Comparison of ENCODE assay signal across 26 cellular contexts in genomic region chr5:112386716-112387115, GRCh38.
"Had no signal": no experiment of that assay in that cellular context is flagged by ENCODE, and none has a peak within 500 bp of the region (broad histone marks: within the 10 kb centered on the region; RNA-seq: fewer than 3 reads in every experiment).

No MANE protein-coding gene starts in this region.

- H3K4me1 Mint-ChIP-seq: stimulated activated memory B cell treated with anti-CD40 and anti-IgM and Interleukin-4, amounts not matched to agents 10 μg/mL and 1 μg/mL and 100 μg/mL, for 72 hours had no signal

- H3K4me3 Mint-ChIP-seq: dendritic cell treated with granulocyte-macrophage colony-stimulating factor and Interleukin-4, amounts not matched to agents 40 ng/mL and 50 ng/mL, for 4 days; mesothelial cell of epicardium; naive B cell; natural killer cell treated with Interleukin-12 subunit alpha and Interleukin-12 subunit beta and Interleukin-15 and Interleukin-18, amount 100 ng/mL, for 72 hours; stimulated activated memory B cell treated with anti-CD40 and anti-IgM and Interleukin-4, amounts not matched to agents 10 μg/mL and 1 μg/mL and 100 μg/mL, for 72 hours; type B pancreatic cell had no signal

- H3K27ac ChIP-seq: esophagus muscularis mucosa, foreskin keratinocyte, gastroesophageal sphincter, heart right ventricle, left lung, pancreas, right atrium auricular region, testis, tibial artery had no signal

- H3K4me3 ChIP-seq: esophagus muscularis mucosa, gastroesophageal sphincter, heart right ventricle, left lung, mucosa of descending colon, pancreas, right atrium auricular region, smooth muscle cell, testis, tibial artery had no signal

- H3K4me1 ChIP-seq: gastroesophageal sphincter, left lung, pancreas, testis, tibial artery had no signal

- H3K36me3 ChIP-seq: esophagus muscularis mucosa, gastroesophageal sphincter, heart right ventricle, left lung, pancreas, right atrium auricular region, tibial artery had no signal

- H3K27ac Mint-ChIP-seq: dendritic cell treated with granulocyte-macrophage colony-stimulating factor and Interleukin-4, amounts not matched to agents 40 ng/mL and 50 ng/mL, for 4 days; mesothelial cell of epicardium; naive B cell; natural killer cell treated with Interleukin-12 subunit alpha and Interleukin-12 subunit beta and Interleukin-15 and Interleukin-18, amount 100 ng/mL, for 72 hours; stimulated activated memory B cell treated with anti-CD40 and anti-IgM and Interleukin-4, amounts not matched to agents 10 μg/mL and 1 μg/mL and 100 μg/mL, for 72 hours; type B pancreatic cell had no signal

- ATAC-seq: foreskin keratinocyte; gastroesophageal sphincter; left cardiac atrium; left lung; mucosa of descending colon; natural killer cell treated with Interleukin-12 subunit alpha and Interleukin-12 subunit beta and Interleukin-15 and Interleukin-18, amount 100 ng/mL, for 72 hours; pancreas; sciatic nerve; stimulated activated memory B cell treated with anti-CD40 and anti-IgM and Interleukin-4, amounts not matched to agents 10 μg/mL and 1 μg/mL and 100 μg/mL, for 72 hours; stimulated activated naive CD8-positive, alpha-beta T cell treated with anti-CD3 and anti-CD28 coated beads, Interleukin-15, Interleukin-2, amounts not matched to agents 100 U/mL and 50 U/mL, for 24 hours had no signal

- H3K9me3 ChIP-seq: esophagus muscularis mucosa, gastroesophageal sphincter, heart right ventricle, left lung, mucosa of descending colon, pancreas, right atrium auricular region, testis, tibial artery had no signal

- H3K9me3 Mint-ChIP-seq: dendritic cell treated with granulocyte-macrophage colony-stimulating factor and Interleukin-4, amounts not matched to agents 40 ng/mL and 50 ng/mL, for 4 days; mesothelial cell of epicardium; natural killer cell treated with Interleukin-12 subunit alpha and Interleukin-12 subunit beta and Interleukin-15 and Interleukin-18, amount 100 ng/mL, for 72 hours; stimulated activated memory B cell treated with anti-CD40 and anti-IgM and Interleukin-4, amounts not matched to agents 10 μg/mL and 1 μg/mL and 100 μg/mL, for 72 hours; type B pancreatic cell had no signal

- DNase-seq: effector CD8-positive, alpha-beta T cell; foreskin keratinocyte; hippocampal formation; left cardiac atrium; left lung; mesenchymal stem cell; mucosa of descending colon; naive B cell; pancreas; stimulated activated CD4-positive, alpha-beta T cell treated with anti-CD3 and anti-CD28 coated beads, Interleukin-12 subunit alpha, Interleukin-12 subunit beta, amount 100 ng/mL, for 4 hours; stimulated activated CD4-positive, alpha-beta T cell treated with anti-CD3 and anti-CD28 coated beads, Interleukin-1b, Interleukin-23, amount 100 ng/mL, for 48 hours; stimulated activated CD4-positive, alpha-beta T cell treated with anti-CD3 and anti-CD28 coated beads, Interleukin-4, amount 100 ng/mL, for 24 hours; stimulated activated naive CD8-positive, alpha-beta T cell treated with anti-CD3 and anti-CD28 coated beads, Interleukin-15, Interleukin-2, amounts not matched to agents 100 U/mL and 50 U/mL, for 24 hours; testis; tibial artery had no signal

- H3K36me3 Mint-ChIP-seq: natural killer cell treated with Interleukin-12 subunit alpha and Interleukin-12 subunit beta and Interleukin-15 and Interleukin-18, amount 100 ng/mL, for 72 hours; stimulated activated memory B cell treated with anti-CD40 and anti-IgM and Interleukin-4, amounts not matched to agents 10 μg/mL and 1 μg/mL and 100 μg/mL, for 72 hours had no signal

- H3K27me3 ChIP-seq: esophagus muscularis mucosa, foreskin keratinocyte, gastroesophageal sphincter, heart right ventricle, left lung, pancreas, right atrium auricular region, testis, tibial artery had no signal

- H3K4me2 ChIP-seq: smooth muscle cell had no signal

- H3K27me3 Mint-ChIP-seq: dendritic cell treated with granulocyte-macrophage colony-stimulating factor and Interleukin-4, amounts not matched to agents 40 ng/mL and 50 ng/mL, for 4 days; type B pancreatic cell had no signal
